Comparison of ENCODE assay signal across 8 cellular contexts in genomic region chr7:2760098-2760889, GRCh38.
DNase-seq lines count a peak whose midpoint lies in the region; ATAC-seq and TF ChIP-seq lines count a peak whose summit lies in the region.

No MANE protein-coding gene starts in this region.

- no peak overlapping the region for H4K91ac ChIP-seq in neuronal stem cell (ENCODE audit: low read depth, low read length, poor library complexity)

- ATAC-seq in HG03457 (IDR thresholded peaks at IDR 0.05; ENCODE audit: unreplicated experiment) (no peak), HG03469 (IDR thresholded peaks at IDR 0.05; ENCODE audit: unreplicated experiment) (no peak)

- DNase-seq in LNCaP clone FGC (ENCODE audit: low read depth) (peak; percentile 26), SW480 (ENCODE audit: low spot score) (peak; percentile 97), fibroblast of villous mesenchyme (ENCODE audit: low read depth) (peak; percentile 75), neuronal stem cell (ENCODE audit: low spot score) (peak; percentile 21), NCI-H1105 treated with DMSO at 0.1 percent for 48 hours (lab: John Stamatoyannopoulos, UW) (no peak)

- H3K79me2 ChIP-seq in DOHH2 (ENCODE audit: control insufficient read depth, low read length): no peaks in the 10 kb centered on the region

- H3K9me3 ChIP-seq in DOHH2 (ENCODE audit: control insufficient read depth, insufficient read depth, low read length) (no peaks in the 10 kb centered on the region), neuronal stem cell (replicated peaks in 1 of 2; ENCODE audit: control insufficient read depth in 2 of 2, insufficient read depth in 1 of 2, low read depth in 1 of 2, low read length in 2 of 2) (peaks cover 0 to 5% of the 10 kb centered on the region in 2 donors)

- H2BK15ac ChIP-seq in neuronal stem cell (ENCODE audit: low read length): no peak overlapping the region

- TF ChIP-seq CTCF in DOHH2 (IDR thresholded peaks at IDR 0.05; ENCODE audit: low read depth, low read length, poor library complexity, severe bottlenecking): peak; percentile 38
- TF ChIP-seq CTCF in LNCaP clone FGC (IDR thresholded peaks at IDR 0.05; ENCODE audit: control insufficient read depth, extremely low read depth, insufficient read depth): peak; percentile 60
- TF ChIP-seq CTCF in fibroblast of villous mesenchyme (IDR thresholded peaks at IDR 0.05; ENCODE audit: insufficient read depth, low read depth, low read length): peak; percentile 54

- H3K4me3 ChIP-seq in DOHH2 (ENCODE audit: low read length) (no peak overlapping the region), LNCaP clone FGC (ENCODE audit: low read depth, low read length) (no peak overlapping the region), fibroblast of villous mesenchyme (ENCODE audit: low read depth, low read length) (no peak overlapping the region), neuronal stem cell (ENCODE audit: low read length in 2 of 2) (no peak overlapping the region)

- no peak overlapping the region for H2AFZ ChIP-seq in neuronal stem cell (ENCODE audit: low read length)

- no peak overlapping the region for H2BK12ac ChIP-seq in neuronal stem cell (ENCODE audit: low read length)

- H3K4me1 ChIP-seq in DOHH2 (ENCODE audit: control insufficient read depth, low read length): peaks cover 5% of the 10 kb centered on the region
- H3K4me1 ChIP-seq in neuronal stem cell (ENCODE audit: control insufficient read depth in 2 of 2, insufficient read depth in 1 of 2, low read depth in 1 of 2, low read length in 2 of 2): peaks cover 15 to 16% of the 10 kb centered on the region in 2 donors

- no peak overlapping the region for H3K27ac ChIP-seq in DOHH2 (ENCODE audit: low read depth, low read length)
- H3K27ac ChIP-seq in neuronal stem cell (replicated peaks; ENCODE audit: low read length): no peak overlapping the region

- H3K4ac ChIP-seq in neuronal stem cell (ENCODE audit: low read length): no peak overlapping the region

- H3K27me3 ChIP-seq in DOHH2 (ENCODE audit: control insufficient read depth, low read length) (no peaks in the 10 kb centered on the region), neuronal stem cell (ENCODE audit: control insufficient read depth in 3 of 3, insufficient read depth in 3 of 3, low read depth in 1 of 3, low read length in 3 of 3) (no peaks in the 10 kb centered on the region)

- no peak overlapping the region for H3K4me2 ChIP-seq in DOHH2 (ENCODE audit: low read length)
- H3K4me2 ChIP-seq in neuronal stem cell (ENCODE audit: insufficient read depth, low read length, poor library complexity, severe bottlenecking): no peak overlapping the region

- no CpG with 5 or more reads among the region's 22 CpGs for WGBS in neuronal stem cell (ENCODE audit: extremely low coverage in 2 of 2, insufficient read length in 2 of 2, insufficient replicate concordance in 1 of 2), 2 donors

- H2AK5ac ChIP-seq in neuronal stem cell (ENCODE audit: low read depth, low read length): peak overlapping the region; percentile 20

- H2BK120ac ChIP-seq in neuronal stem cell (ENCODE audit: low read depth, low read length): no peak overlapping the region

- H4K20me1 ChIP-seq in DOHH2 (ENCODE audit: control insufficient read depth, insufficient read depth, low read depth, low read length): no peaks in the 10 kb centered on the region

- peak overlapping the region; percentile 74 for H4K8ac ChIP-seq in neuronal stem cell (ENCODE audit: low read depth, low read length)

- H3K36me3 ChIP-seq in DOHH2 (ENCODE audit: control insufficient read depth, low read length) (no peaks in the 10 kb centered on the region), neuronal stem cell (replicated peaks in 1 of 2; ENCODE audit: control insufficient read depth in 2 of 2, insufficient read depth in 2 of 2, low read length in 2 of 2) (peaks cover 0 to 25% of the 10 kb centered on the region in 2 donors)

- H3K9ac ChIP-seq in neuronal stem cell (ENCODE audit: low read depth, low read length, poor library complexity): peak overlapping the region; percentile 56

- no peaks in the 10 kb centered on the region for H3K9me2 ChIP-seq in DOHH2 (replicated peaks; ENCODE audit: control insufficient read depth, low read length)

- peak overlapping the region; percentile 33 for H3K18ac ChIP-seq in neuronal stem cell (ENCODE audit: low read length)

- no peak overlapping the region for H3K14ac ChIP-seq in neuronal stem cell (ENCODE audit: low read length)

- H3F3A ChIP-seq in DOHH2 (ENCODE audit: control insufficient read depth, insufficient read depth): no peaks in the 10 kb centered on the region

- peak overlapping the region; percentile 56 for H3K23ac ChIP-seq in neuronal stem cell (ENCODE audit: low read depth, low read length, poor library complexity)

- no peak overlapping the region for H2BK5ac ChIP-seq in neuronal stem cell (ENCODE audit: low read length)

- peaks cover 6% of the 10 kb centered on the region for H3K79me1 ChIP-seq in neuronal stem cell (ENCODE audit: low read depth, low read length)
